Comparison of ENCODE assay signal across 1 cellular context in the genomic region with DNA sequence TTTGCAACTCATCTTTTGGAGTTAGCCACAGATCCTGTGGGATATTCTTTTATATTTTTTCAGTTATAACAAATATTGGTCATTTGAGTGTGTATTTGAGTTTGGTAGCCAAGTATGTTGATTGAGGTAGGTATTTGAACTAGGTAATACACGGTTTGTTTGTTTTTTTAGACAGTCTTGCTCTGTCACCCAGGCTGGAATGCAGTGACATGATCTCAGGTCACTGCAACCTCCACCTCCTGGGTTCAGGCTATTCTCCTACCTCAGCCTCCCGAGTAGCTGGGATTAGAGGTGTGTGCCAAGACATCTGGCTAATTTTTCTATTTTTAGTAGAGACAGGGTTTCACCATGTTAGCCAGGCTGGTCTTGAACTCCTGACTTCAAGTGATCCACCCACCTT.
TF ChIP-seq lines count a peak whose summit lies in the region.
"Not testable (repeated sequence)": the region's sequence is repeated elsewhere in the genome, so short reads cannot be mapped to it uniquely, and the experiment has no call there.

No MANE protein-coding gene starts in this region.

TF ChIP-seq in HepG2, 621 proteins besides CTCF, POLR2A, EP300 and RAD21:
- TF ChIP-seq FOXA1 (IDR thresholded peaks at IDR 0.05) (0 out of 2 replicates have a peak, but pooled peaks have one; percentile 16), TEAD3 (CRISPR knock-in tag; optimal IDR thresholded peaks at IDR 0.05; ENCODE audit: borderline replicate concordance) (peak; percentile 84)
- TF ChIP-seq FOXA1 (CRISPR knock-in tag; IDR thresholded peaks at IDR 0.05), result not testable (repeated sequence)
- TF ChIP-seq, protein P1, sequence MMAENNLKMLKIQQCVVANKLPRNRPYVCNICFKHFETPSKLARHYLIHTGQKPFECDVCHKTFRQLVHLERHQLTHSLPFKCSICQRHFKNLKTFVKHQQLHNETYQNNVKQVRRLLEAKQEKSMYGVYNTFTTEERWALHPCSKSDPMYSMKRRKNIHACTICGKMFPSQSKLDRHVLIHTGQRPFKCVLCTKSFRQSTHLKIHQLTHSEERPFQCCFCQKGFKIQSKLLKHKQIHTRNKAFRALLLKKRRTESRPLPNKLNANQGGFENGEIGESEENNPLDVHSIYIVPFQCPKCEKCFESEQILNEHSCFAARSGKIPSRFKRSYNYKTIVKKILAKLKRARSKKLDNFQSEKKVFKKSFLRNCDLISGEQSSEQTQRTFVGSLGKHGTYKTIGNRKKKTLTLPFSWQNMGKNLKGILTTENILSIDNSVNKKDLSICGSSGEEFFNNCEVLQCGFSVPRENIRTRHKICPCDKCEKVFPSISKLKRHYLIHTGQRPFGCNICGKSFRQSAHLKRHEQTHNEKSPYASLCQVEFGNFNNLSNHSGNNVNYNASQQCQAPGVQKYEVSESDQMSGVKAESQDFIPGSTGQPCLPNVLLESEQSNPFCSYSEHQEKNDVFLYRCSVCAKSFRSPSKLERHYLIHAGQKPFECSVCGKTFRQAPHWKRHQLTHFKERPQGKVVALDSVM (CRISPR knock-in tag; IDR thresholded peaks at IDR 0.05), result peak; percentile 88
